9 cellular contexts compared by ENCODE assay signal in the genomic region with DNA sequence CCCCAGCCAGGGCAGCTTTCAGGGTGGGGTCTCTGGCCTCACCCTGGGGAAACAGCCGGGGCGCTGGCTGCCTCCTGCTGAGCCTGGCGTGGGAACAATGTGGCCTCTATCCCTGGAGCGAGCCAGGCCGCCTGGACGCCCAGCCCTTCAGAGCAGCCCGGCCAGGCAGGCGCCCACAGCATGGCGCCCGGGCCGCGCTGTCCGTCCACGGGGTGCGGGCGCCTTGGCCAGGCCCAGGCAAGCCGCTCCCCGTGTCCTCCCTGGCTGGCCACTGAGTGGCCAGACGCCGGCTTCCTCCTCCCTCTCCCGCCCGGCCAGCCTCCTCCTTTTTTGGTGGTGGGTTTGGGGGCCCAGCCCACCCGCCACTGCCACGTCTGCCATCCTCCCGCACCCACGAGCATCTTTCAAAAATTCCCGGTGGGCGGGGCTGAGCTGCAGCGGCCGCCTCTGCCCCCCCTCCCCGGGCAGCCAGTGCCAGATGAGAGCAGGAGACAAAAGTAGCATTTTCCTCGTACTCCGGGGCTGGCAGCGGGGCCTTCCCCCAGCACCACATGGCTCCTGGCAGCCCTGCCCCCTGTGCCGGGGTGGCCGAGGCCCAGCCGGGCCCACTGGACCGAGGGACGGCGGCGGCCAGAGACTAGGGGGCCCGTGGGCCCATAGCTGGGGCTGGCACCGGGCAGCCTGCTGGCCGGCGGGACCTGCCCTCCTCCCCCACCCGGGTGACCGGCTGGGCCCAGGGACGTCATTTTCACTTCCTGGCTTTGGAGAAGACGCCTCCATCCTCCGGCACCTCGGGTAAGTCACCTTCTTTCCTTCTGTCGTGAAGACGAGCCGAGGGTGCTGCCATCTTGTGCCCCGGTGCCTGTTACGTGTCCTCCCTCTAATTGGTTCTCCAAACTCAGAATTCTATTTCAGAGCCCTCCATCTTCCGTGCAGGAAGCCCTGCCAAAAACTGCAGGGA.
A peak's percentile ranks its signal among the peaks of the same experiment; 100 is the strongest.
DNase-seq lines count a peak whose midpoint lies in the region; ATAC-seq and TF ChIP-seq lines count a peak whose summit lies in the region.
"Had no signal": no experiment of that assay in that cellular context is flagged by ENCODE, and none has a peak within 500 bp of the region (broad histone marks: within the 10 kb centered on the region; RNA-seq: fewer than 3 reads in every experiment).

No MANE protein-coding gene starts in this region.

- no peaks in the 10 kb centered on the region for H3K27me3 ChIP-seq in muscle layer of colon (ENCODE audit: control insufficient read depth in 1 of 2, insufficient read depth in 2 of 2, low read length in 2 of 2)
- no peaks in the 10 kb centered on the region for H3K27me3 ChIP-seq in CD8-positive, alpha-beta T cell (ENCODE audit: insufficient read depth, low read length)

- H3K27ac ChIP-seq in muscle layer of colon (ENCODE audit: low read depth, low read length), result peak overlapping the region; percentile 94
- H3K27ac ChIP-seq in CD8-positive, alpha-beta T cell (ENCODE audit: low read depth, low read length), result no peak overlapping the region

- H3K27me3 Mint-ChIP-seq in CD8-positive, alpha-beta T cell (ENCODE audit: low read depth), result no peaks in the 10 kb centered on the region
- H3K27me3 Mint-ChIP-seq: naive thymus-derived CD8-positive, alpha-beta T cell had no signal

- H3K9ac ChIP-seq in muscle layer of colon (ENCODE audit: low read length), result peak overlapping the region; percentile 98

- H3K9me3 Mint-ChIP-seq in CD8-positive, alpha-beta T cell, result no peaks in the 10 kb centered on the region
- H3K9me3 Mint-ChIP-seq: naive thymus-derived CD8-positive, alpha-beta T cell had no signal

- H3K36me3 ChIP-seq in muscle layer of colon (ENCODE audit: insufficient read depth, low read length), result peaks cover 20% of the 10 kb centered on the region
- peaks cover 6% of the 10 kb centered on the region for H3K36me3 ChIP-seq in CD8-positive, alpha-beta T cell (ENCODE audit: insufficient read depth, low read length)

- no peak overlapping the region for H3K4me3 Mint-ChIP-seq in CD8-positive, alpha-beta T cell
- H3K4me3 Mint-ChIP-seq: naive thymus-derived CD8-positive, alpha-beta T cell had no signal

- no peak overlapping the region for H3K27ac Mint-ChIP-seq in CD8-positive, alpha-beta T cell
- H3K27ac Mint-ChIP-seq: naive thymus-derived CD8-positive, alpha-beta T cell had no signal

- peaks cover 75% of the 10 kb centered on the region for H3K4me1 ChIP-seq in muscle layer of colon (ENCODE audit: insufficient read depth, low read length)
- peaks cover 2% of the 10 kb centered on the region for H3K4me1 ChIP-seq in CD8-positive, alpha-beta T cell (ENCODE audit: insufficient read depth, low read length)

- H3K4me3 ChIP-seq in AG10803 (ENCODE audit: low read length) (peak overlapping the region; percentile 98), muscle layer of colon (ENCODE audit: low read depth in 1 of 2, low read length in 2 of 2) (peak overlapping the region; percentile 28 to 49)
- H3K4me3 ChIP-seq in CD8-positive, alpha-beta T cell (ENCODE audit: low read depth, low read length), result no peak overlapping the region

- ATAC-seq in HG03521 (IDR thresholded peaks at IDR 0.05; ENCODE audit: unreplicated experiment), result no peak
- ATAC-seq in CD8-positive, alpha-beta T cell, result no peak
- ATAC-seq: naive thymus-derived CD8-positive, alpha-beta T cell had no signal

- H3K4me1 Mint-ChIP-seq in CD8-positive, alpha-beta T cell (ENCODE audit: low read depth), result peaks cover 10% of the 10 kb centered on the region

- H3K9me3 ChIP-seq in muscle layer of colon (ENCODE audit: low read length), result no peaks in the 10 kb centered on the region
- H3K9me3 ChIP-seq in CD8-positive, alpha-beta T cell (ENCODE audit: low read length), result no peaks in the 10 kb centered on the region

- CTCF ChIA-PET in CD8-positive, alpha-beta T cell (lab: Charles Lee), result interaction anchor here (0.6 kb wide), 1 partner anchor 99 kb away, joined by 3 read pairs; no protein-coding TSS in a partner anchor

- peaks cover 5% of the 10 kb centered on the region for H3K36me3 Mint-ChIP-seq in CD8-positive, alpha-beta T cell

- intact Hi-C loops in CD8-positive, alpha-beta T cell (cut with DNase I, micrococcal nuclease), result no loop called here

- no peak for TF ChIP-seq CTCF in AG10803 (conservative IDR thresholded peaks at IDR 0.05; ENCODE audit: low read length)
- no peak for TF ChIP-seq CTCF in CD8-positive, alpha-beta T cell (IDR thresholded peaks at IDR 0.05)

- POLR2A ChIA-PET in CD8-positive, alpha-beta T cell (lab: Charles Lee), result no interaction called here

- DNase-seq in AG10803 (ENCODE audit: low read depth) (peak; percentile 95), NCI-H2196 treated with DMSO at 0.1 percent for 48 hours (lab: John Stamatoyannopoulos, UW; ENCODE audit: unreplicated experiment) (peak; percentile 67), dermis blood vessel endothelial cell (peak; percentile 83), NCI-H1092 (lab: John Stamatoyannopoulos, UW) (no peak), germinal center (ENCODE audit: low spot score) (no peak)
- DNase-seq in CD8-positive, alpha-beta T cell, result no peak

Comparison
In these comparisons a context has a peak if more than half of its experiments do, and no peak if none do; other contexts are left out.
1. DNase-seq: peak in AG10803 (single experiment), NCI-H2196 treated with DMSO at 0.1 percent for 48 hours (single experiment) and dermis blood vessel endothelial cell (single experiment); none in NCI-H1092 (single experiment), germinal center (single experiment) and CD8-positive, alpha-beta T cell (0 of 7).